Comparison of ENCODE assay signal across 8 cellular contexts in genomic region chr7:974820-975681, GRCh38. TPM values are rescaled to one million over a fixed set of nuclear protein-coding genes. Genes with fewer than 3 reads are reported as not detected.
DNase-seq lines count a peak whose midpoint lies in the region; ATAC-seq and TF ChIP-seq lines count a peak whose summit lies in the region.

COX19 (minus strand) TSS chr7:975549; CDS start chr7:975509, 40 bp downstream.

- DNase-seq in DMS 273 (lab: John Stamatoyannopoulos, UW; ENCODE audit: unreplicated experiment) = peak; percentile 97
- DNase-seq in IMR-90 = peak; percentile 87
- DNase-seq in Peyer's patch = peak; percentile 81 to 95 (median 93)
- DNase-seq in activated T-cell treated with anti-CD3 and anti-CD28 coated beads, Interleukin-2, amount 50 U/mL, for 4 hours = peak; percentile 86
- DNase-seq in esophagus muscularis mucosa (ENCODE audit: extremely low spot score) = peak; percentile 96
- peak; percentile 91 for DNase-seq in myocyte (ENCODE audit: low read depth)
- peak; percentile 80 for DNase-seq in stimulated activated CD8-positive, alpha-beta memory T cell treated with anti-CD3 and anti-CD28 coated beads, Interleukin-7, amount 100 ng/mL, for 24 hours (ENCODE audit: low read depth)

- H2BK120ac ChIP-seq in IMR-90 (ENCODE audit: low read depth, low read length) = no peak within 1 kb of the TSS

- peak within 1 kb of the TSS; percentile 47; the same call in 1 of the 3 replicates for H2BK15ac ChIP-seq in IMR-90 (ENCODE audit: low read depth, low read length)

- H3K9me3 ChIP-seq in IMR-90 (ENCODE audit: control insufficient read depth, insufficient read depth, low read length) (no peaks in the 10 kb centered on the region), Peyer's patch (no peaks in the 10 kb centered on the region), esophagus muscularis mucosa (no peaks in the 10 kb centered on the region)

- TF ChIP-seq CTCF in IMR-90 (conservative IDR thresholded peaks at IDR 0.05; ENCODE audit: low read depth, low read length) = no peak
- no peak for TF ChIP-seq CTCF in Peyer's patch (IDR thresholded peaks at IDR 0.05)
- TF ChIP-seq CTCF in esophagus muscularis mucosa (IDR thresholded peaks at IDR 0.05) = peak in 1 of 3 experiments; percentile 24

- H3K9ac ChIP-seq in IMR-90 (ENCODE audit: low read depth, low read length) = peak within 1 kb of the TSS; percentile 80

- H3K36me3 ChIP-seq in IMR-90 (ENCODE audit: control insufficient read depth, insufficient read depth, low read length) = peaks cover 13% of the 10 kb centered on the region
- peaks cover 0 to 34% (median 0%) of the 10 kb centered on the region in 3 donors for H3K36me3 ChIP-seq in Peyer's patch
- H3K36me3 ChIP-seq in esophagus muscularis mucosa = peaks cover 27 to 36% (median 33%) of the 10 kb centered on the region in 4 donors

- H3K4me3 Mint-ChIP-seq in activated T-cell treated with anti-CD3 and anti-CD28 coated beads, Interleukin-2, amount 50 U/mL, for 4 hours = peak within 1 kb of the TSS; percentile 93

- peaks cover 31% of the 10 kb centered on the region for H3K4me1 Mint-ChIP-seq in activated T-cell treated with anti-CD3 and anti-CD28 coated beads, Interleukin-2, amount 50 U/mL, for 4 hours (ENCODE audit: low read depth)

- ATAC-seq in GM21528 (IDR thresholded peaks at IDR 0.05; ENCODE audit: low FRiP score, unreplicated experiment) (peak; percentile 77), IMR-90 (ENCODE audit: low read depth) (peak; percentile 99)
- ATAC-seq in activated T-cell treated with anti-CD3 and anti-CD28 coated beads, Interleukin-2, amount 50 U/mL, for 4 hours = peak; percentile 93

- POLR2A ChIA-PET in IMR-90 (lab: Charles Lee; ENCODE audit: unreplicated experiment) = interaction anchor here (1.0 kb wide), 1 partner anchor 84 kb away, joined by 3 read pairs; no protein-coding TSS in a partner anchor

- H3K56ac ChIP-seq in IMR-90 (ENCODE audit: extremely low read depth, insufficient read depth, low read length) = peak within 1 kb of the TSS; percentile 35

- H2AFZ ChIP-seq in IMR-90 (replicated peaks; ENCODE audit: low read length, poor library complexity) = peak within 1 kb of the TSS; percentile 98

- no TSS peak for BruUV-seq in IMR-90 (replicated peaks; lab: Mats Ljungman, UMichigan)

- dilution Hi-C loops in IMR-90 (cut with HindIII; ENCODE audit: low sequenced_read_pairs, unreplicated experiment) = no loop called here

- H3K23ac ChIP-seq in IMR-90 (ENCODE audit: low read depth, low read length) = peak within 1 kb of the TSS; percentile 93; the same call in 1 of the 2 replicates

- H4K20me1 ChIP-seq in IMR-90 (ENCODE audit: insufficient read depth, low read length) = peaks cover 41% of the 10 kb centered on the region

- intact Hi-C loops in IMR-90 (cut with micrococcal nuclease) (no loop called here), esophagus muscularis mucosa (cut with DNase I) (no loop called here)

- no peak for TF ChIP-seq EP300 in esophagus muscularis mucosa (IDR thresholded peaks at IDR 0.05)

- H2AK9ac ChIP-seq in IMR-90 (replicated peaks; ENCODE audit: low read depth, low read length, poor library complexity) = peak within 1 kb of the TSS; percentile 95

- H3K27me3 Mint-ChIP-seq in activated T-cell treated with anti-CD3 and anti-CD28 coated beads, Interleukin-2, amount 50 U/mL, for 4 hours (ENCODE audit: low read depth) = no peaks in the 10 kb centered on the region

- TF ChIP-seq RAD21 in IMR-90 (IDR thresholded peaks at IDR 0.05; ENCODE audit: low read length) = no peak

- TF ChIP-seq POLR2A in IMR-90 (IDR thresholded peaks at IDR 0.05; ENCODE audit: low read depth, low read length) (peak; percentile 85), Peyer's patch (IDR thresholded peaks at IDR 0.05) (peak; percentile 64 to 84), esophagus muscularis mucosa (IDR thresholded peaks at IDR 0.05; ENCODE audit: low read depth) (peak; percentile 82)

- H3K4me2 ChIP-seq in IMR-90 (ENCODE audit: low read depth, low read length) = peak within 1 kb of the TSS; percentile 88

- peak within 1 kb of the TSS; percentile 27; the same call in 1 of the 2 replicates for H3K18ac ChIP-seq in IMR-90 (ENCODE audit: low read depth, low read length)

- no peaks in the 10 kb centered on the region; the same call in 1 of the 2 replicates for H3K9me1 ChIP-seq in IMR-90 (ENCODE audit: insufficient read depth, low read length)

- H4K91ac ChIP-seq in IMR-90 (ENCODE audit: insufficient read depth, low read depth, low read length) = peak within 1 kb of the TSS; percentile 55; the same call in 1 of the 2 replicates

- peak within 1 kb of the TSS; percentile 91 for H2AK5ac ChIP-seq in IMR-90 (ENCODE audit: low read depth, low read length)

- H3K79me1 ChIP-seq in IMR-90 (ENCODE audit: low read depth in 1 of 2, low read length in 2 of 2) = peaks cover 21 to 43% of the 10 kb centered on the region in 2 experiments

- H3K14ac ChIP-seq in IMR-90 (replicated peaks; ENCODE audit: low read depth, low read length) = peak within 1 kb of the TSS; percentile 85

- H2BK5ac ChIP-seq in IMR-90 (ENCODE audit: low read depth, low read length, poor library complexity, severe bottlenecking) = peak within 1 kb of the TSS; percentile 79

- no peaks in the 10 kb centered on the region for H3K27me3 ChIP-seq in IMR-90 (ENCODE audit: control insufficient read depth, insufficient read depth, low read length)
- H3K27me3 ChIP-seq in Peyer's patch = no peaks in the 10 kb centered on the region
- H3K27me3 ChIP-seq in esophagus muscularis mucosa = no peaks in the 10 kb centered on the region

- H3K4me1 ChIP-seq in IMR-90 (ENCODE audit: control insufficient read depth, insufficient read depth, low read length) (peaks cover 4% of the 10 kb centered on the region), Peyer's patch (peaks cover 0 to 48% (median 12%) of the 10 kb centered on the region in 4 donors), esophagus muscularis mucosa (peaks cover 32 to 55% (median 48%) of the 10 kb centered on the region in 4 donors)

- H3K4me3 ChIP-seq in IMR-90 (ENCODE audit: insufficient read depth, low read depth, low read length) = peak within 1 kb of the TSS; percentile 89
- H3K4me3 ChIP-seq in Peyer's patch = peak within 1 kb of the TSS; percentile 84 to 100 (median 94)
- H3K4me3 ChIP-seq in esophagus muscularis mucosa = peak within 1 kb of the TSS; percentile 88 to 99 (median 97)

- peak within 1 kb of the TSS; percentile 87 for H3K27ac ChIP-seq in IMR-90 (ENCODE audit: insufficient read depth, low read length)
- peak within 1 kb of the TSS; percentile 93 to 100 (median 97) for H3K27ac ChIP-seq in Peyer's patch
- peak within 1 kb of the TSS; percentile 90 to 99 (median 96) for H3K27ac ChIP-seq in esophagus muscularis mucosa (replicated peaks in 1 of 4)

- H3K9me3 Mint-ChIP-seq in activated T-cell treated with anti-CD3 and anti-CD28 coated beads, Interleukin-2, amount 50 U/mL, for 4 hours = no peaks in the 10 kb centered on the region

- CTCF ChIA-PET in IMR-90 (lab: Yijun Ruan, JAX) = interaction anchor here (0.8 to 3.6 kb wide), 2 partner anchors 18 to 84 kb away, joined by 3 to 11 read pairs; no protein-coding TSS in a partner anchor

- peaks cover 13% of the 10 kb centered on the region for H3K36me3 Mint-ChIP-seq in activated T-cell treated with anti-CD3 and anti-CD28 coated beads, Interleukin-2, amount 50 U/mL, for 4 hours (ENCODE audit: insufficient read depth)

- H4K5ac ChIP-seq in IMR-90 (ENCODE audit: low read depth, low read length) = peak within 1 kb of the TSS; percentile 90

- H4K8ac ChIP-seq in IMR-90 (ENCODE audit: low read depth in 2 of 2, low read length in 2 of 2) = peak within 1 kb of the TSS; percentile 58 to 97; a peak in 3 of 4 replicates

- in situ Hi-C loops in IMR-90 (cut with MboI; ENCODE audit: low sequenced_read_pairs) = no loop called here

- H2BK20ac ChIP-seq in IMR-90 (ENCODE audit: low read depth, low read length) = no peak within 1 kb of the TSS

- peak within 1 kb of the TSS; percentile 90 for H3K4ac ChIP-seq in IMR-90 (ENCODE audit: low read depth, low read length)

- 0% methylated on average over 64 of the region's 78 CpGs; no CpG with 5 or more reads in 1 of the 2 experiments for WGBS in IMR-90 (ENCODE audit: extremely low coverage in 2 of 2, insufficient read length in 1 of 2), 2 experiments
- WGBS in esophagus muscularis mucosa = under 1% methylated on average over 28 of the region's 78 CpGs

TF ChIP-seq in IMR-90, 13 proteins besides CTCF, POLR2A, EP300 and RAD21 (continues in another document):
- TF ChIP-seq ELK1 (IDR thresholded peaks at IDR 0.05; ENCODE audit: borderline replicate concordance, low read depth, low read length) (no peak), MAFK (IDR thresholded peaks at IDR 0.05; ENCODE audit: low read depth, low read length) (no peak), FOS (IDR thresholded peaks at IDR 0.05; ENCODE audit: low read depth, low read length) (peak; percentile 72), SMC3 (IDR thresholded peaks at IDR 0.05; ENCODE audit: low read depth, low read length) (no peak), MXI1 (IDR thresholded peaks at IDR 0.05; ENCODE audit: borderline replicate concordance, low read depth, low read length) (peak; percentile 43), USF2 (IDR thresholded peaks at IDR 0.05; ENCODE audit: low read depth, low read length) (peak; percentile 59), BHLHE40 (IDR thresholded peaks at IDR 0.05; ENCODE audit: low read depth, low read length) (no peak)

RNA-seq across cellular contexts. Expression of gene COX19, which starts in this region (rescaled TPM):
- 3.9 and 6.4 TPM in 2 replicates for total RNA-seq in IMR-90 (2012; rRNA removed)
- polyA plus RNA-seq in IMR-90 (2012; rRNA removed) = 7.3 and 7.8 TPM in 2 replicates
- polyA plus RNA-seq in IMR-90 (2012; cell fraction: cytosol; rRNA removed) = 4.9 and 5.4 TPM in 2 replicates
- polyA plus RNA-seq in IMR-90 (2012; cell fraction: nucleus; rRNA removed; ENCODE audit: low replicate concordance) = 18.9 and 24.1 TPM in 2 replicates
- 10 to 100 TPM; 15.9 to 41.3 (median 24.7) TPM for total RNA-seq in Peyer's patch
- 10 to 100 TPM; 17.5 to 19.0 (median 18.9) TPM for total RNA-seq in activated T-cell treated with anti-CD3 and anti-CD28 coated beads, Interleukin-2, amount 50 U/mL, for 4 hours
- total RNA-seq in esophagus muscularis mucosa = 10 to 100 TPM in 2 of 4 donors, 1 to 10 TPM in 2; 6.3 to 13.3 (median 9.7) TPM
- 11.5 and 14.8 TPM in 2 replicates for total RNA-seq in myocyte
- polyA plus RNA-seq in myocyte (2012) = 8.1 TPM

Comparison
In these comparisons a context has a peak if more than half of its experiments do, and no peak if none do; other contexts are left out.
1. Peak in every context shown above with its lines: DNase-seq, ATAC-seq, H3K4me3 ChIP-seq and H3K27ac ChIP-seq.